ENCODE assay signal across 1 cellular context in genomic region chr6:111626446-111626845, GRCh38.
TF ChIP-seq lines count a peak whose summit lies in the region.

No MANE protein-coding gene starts in this region.

TF ChIP-seq in K562, 482 proteins besides CTCF, POLR2A, EP300 and RAD21 (continued from another document):
- no peak for TF ChIP-seq PBX2 (CRISPR knock-in tag; IDR thresholded peaks at IDR 0.05; ENCODE audit: low read depth)
- TF ChIP-seq PBX2 (tag; conservative IDR thresholded peaks at IDR 0.05; ENCODE audit: low read depth), result peak; percentile 48
- no peak for TF ChIP-seq BRD4 (IDR thresholded peaks at IDR 0.05)
- peak; percentile 40 for TF ChIP-seq MEIS2 (IDR thresholded peaks at IDR 0.05; ENCODE audit: partially characterized antibody)
- TF ChIP-seq CREB3 (tag; conservative IDR thresholded peaks at IDR 0.05; ENCODE audit: low read depth), result no peak
- TF ChIP-seq OTX1 (CRISPR knock-in tag; IDR thresholded peaks at IDR 0.05), result no peak
- no peak for TF ChIP-seq MBD1 (CRISPR knock-in tag; IDR thresholded peaks at IDR 0.05)
- TF ChIP-seq ZNF696 (CRISPR knock-in tag; conservative IDR thresholded peaks at IDR 0.05), result no peak
- no peak for TF ChIP-seq E2F1 (CRISPR knock-in tag; IDR thresholded peaks at IDR 0.05)
- TF ChIP-seq ZNF699 (CRISPR knock-in tag; IDR thresholded peaks at IDR 0.05; ENCODE audit: insufficient replicate concordance), result no peak
